ENCODE assay signal across 1 cellular context in the genomic region with DNA sequence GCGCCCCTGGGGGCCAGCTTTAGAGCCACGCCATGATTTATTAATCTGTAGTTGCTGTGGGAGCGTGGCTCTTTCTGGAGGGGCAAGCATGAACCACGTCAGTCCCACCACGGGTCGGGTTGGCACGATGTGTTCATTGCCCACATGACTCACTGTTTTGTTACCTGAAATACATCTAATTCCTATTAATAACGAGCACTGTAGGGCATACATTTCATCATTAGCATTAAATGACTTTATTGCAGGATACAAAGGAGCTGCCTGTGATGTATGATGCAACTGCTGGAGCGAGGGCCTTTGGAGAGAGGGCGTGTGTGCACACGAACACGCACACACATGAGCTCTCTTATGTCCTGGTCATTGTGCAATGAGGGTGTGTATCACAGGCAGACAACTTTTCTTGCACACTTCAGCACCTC.
TF ChIP-seq lines count a peak whose summit lies in the region.

No MANE protein-coding gene starts in this region.

TF ChIP-seq in HepG2, 621 proteins besides CTCF, POLR2A, EP300 and RAD21 (continued from another document):
- peak; percentile 32; the same call in 1 of the 2 replicates for TF ChIP-seq ATF7 (IDR thresholded peaks at IDR 0.05)
- TF ChIP-seq ATF7 (CRISPR knock-in tag; IDR thresholded peaks at IDR 0.05), result no peak
